ENCODE assay signal across 7 cellular contexts in the genomic region with DNA sequence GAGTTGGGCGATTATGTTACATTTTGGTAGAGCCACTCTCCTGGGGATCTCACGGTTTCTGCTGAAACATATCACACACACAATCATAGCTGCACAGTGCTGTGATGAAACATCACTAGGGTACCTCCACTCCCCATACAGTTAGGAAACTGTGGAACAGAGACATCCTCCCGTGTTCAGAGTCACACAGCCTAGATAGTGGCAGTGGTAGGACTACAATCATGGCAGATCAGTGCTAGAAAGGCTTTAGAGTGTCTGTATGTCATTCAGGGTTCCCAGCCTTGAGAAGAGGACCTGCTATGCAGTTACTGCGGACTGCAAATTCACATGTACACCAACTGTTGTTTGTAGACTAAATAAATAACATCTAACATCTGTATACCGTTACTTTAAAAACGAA.
"Had no signal": no experiment of that assay in that cellular context is flagged by ENCODE, and none has a peak within 500 bp of the region (broad histone marks: within the 10 kb centered on the region; RNA-seq: fewer than 3 reads in every experiment).

No MANE protein-coding gene starts in this region.

- FAIRE-seq: HTR-8/SVneo had no signal

- H3K27ac ChIP-seq: GM23248 had no signal

- H3K27ac Mint-ChIP-seq: H9 had no signal

- H3K4me3 Mint-ChIP-seq: H9, IgD-negative memory B cell had no signal

- H3K9ac ChIP-seq: GM23248 had no signal

- H3K4me1 Mint-ChIP-seq: H9, IgD-negative memory B cell had no signal

- DNase-seq: GM23248, GOT3, H9, HCEC 1CT, KBM-7 had no signal

- H3K4me3 ChIP-seq: GM23248 had no signal

- H3K27me3 Mint-ChIP-seq: IgD-negative memory B cell had no signal

- H2AFZ ChIP-seq: GM23248 had no signal
